In the genomic region with DNA sequence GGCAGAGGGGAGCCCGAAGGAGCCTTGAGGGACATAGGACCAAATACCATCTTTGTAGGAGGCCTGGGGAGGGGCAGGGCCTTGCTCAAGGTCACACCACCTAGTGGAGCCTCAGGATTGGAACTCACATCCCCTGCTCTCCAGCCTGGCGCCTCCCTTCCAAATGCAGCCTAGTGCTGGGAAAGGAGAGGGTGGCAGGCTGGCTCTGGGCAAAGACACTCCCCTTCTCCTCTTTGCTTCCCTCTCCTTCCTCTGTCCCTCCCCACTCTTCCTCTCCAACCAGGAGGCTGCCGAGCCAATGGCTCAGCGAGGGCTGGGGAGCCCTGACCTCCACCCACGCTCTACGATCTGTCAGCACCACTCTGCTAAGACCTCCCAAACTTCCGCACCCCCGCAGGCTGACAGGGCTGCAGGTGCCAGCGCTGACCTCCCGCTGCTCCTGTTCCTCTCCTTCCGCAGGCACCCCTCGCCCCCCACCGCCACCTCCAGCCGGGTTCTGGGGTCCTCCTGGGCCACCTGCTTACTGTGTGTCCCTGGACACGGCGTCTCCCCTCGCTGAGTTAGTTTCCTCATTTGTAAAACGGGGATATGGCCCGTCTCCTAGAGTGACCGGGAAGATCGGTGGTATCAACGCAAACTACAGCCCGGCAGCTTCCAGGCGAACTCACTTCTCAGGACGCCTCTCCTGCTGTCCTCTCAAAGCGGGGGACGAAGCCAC, we compare ENCODE assay signal across 1 cellular context.
TF ChIP-seq lines count a peak whose summit lies in the region.

No MANE protein-coding gene starts in this region.

TF ChIP-seq in HepG2, 621 proteins besides CTCF, POLR2A, EP300 and RAD21 (continued from another document and continues in another):
- TF ChIP-seq ZNF772 (CRISPR knock-in tag; IDR thresholded peaks at IDR 0.05): no peak; the same call in 1 of the 2 replicates
- no peak for TF ChIP-seq ZNF577 (CRISPR knock-in tag; IDR thresholded peaks at IDR 0.05; ENCODE audit: borderline replicate concordance, low read depth)
- no peak for TF ChIP-seq HNRNPK (IDR thresholded peaks at IDR 0.05; ENCODE audit: low read depth, low read length, poor library complexity, severe bottlenecking)
- TF ChIP-seq, protein P1, sequence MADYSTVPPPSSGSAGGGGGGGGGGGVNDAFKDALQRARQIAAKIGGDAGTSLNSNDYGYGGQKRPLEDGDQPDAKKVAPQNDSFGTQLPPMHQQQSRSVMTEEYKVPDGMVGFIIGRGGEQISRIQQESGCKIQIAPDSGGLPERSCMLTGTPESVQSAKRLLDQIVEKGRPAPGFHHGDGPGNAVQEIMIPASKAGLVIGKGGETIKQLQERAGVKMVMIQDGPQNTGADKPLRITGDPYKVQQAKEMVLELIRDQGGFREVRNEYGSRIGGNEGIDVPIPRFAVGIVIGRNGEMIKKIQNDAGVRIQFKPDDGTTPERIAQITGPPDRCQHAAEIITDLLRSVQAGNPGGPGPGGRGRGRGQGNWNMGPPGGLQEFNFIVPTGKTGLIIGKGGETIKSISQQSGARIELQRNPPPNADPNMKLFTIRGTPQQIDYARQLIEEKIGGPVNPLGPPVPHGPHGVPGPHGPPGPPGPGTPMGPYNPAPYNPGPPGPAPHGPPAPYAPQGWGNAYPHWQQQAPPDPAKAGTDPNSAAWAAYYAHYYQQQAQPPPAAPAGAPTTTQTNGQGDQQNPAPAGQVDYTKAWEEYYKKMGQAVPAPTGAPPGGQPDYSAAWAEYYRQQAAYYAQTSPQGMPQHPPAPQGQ (CRISPR knock-in tag; IDR thresholded peaks at IDR 0.05; ENCODE audit: borderline replicate concordance): no peak
- no peak for TF ChIP-seq MED13 (CRISPR knock-in tag; IDR thresholded peaks at IDR 0.05)
- TF ChIP-seq, protein P2, sequence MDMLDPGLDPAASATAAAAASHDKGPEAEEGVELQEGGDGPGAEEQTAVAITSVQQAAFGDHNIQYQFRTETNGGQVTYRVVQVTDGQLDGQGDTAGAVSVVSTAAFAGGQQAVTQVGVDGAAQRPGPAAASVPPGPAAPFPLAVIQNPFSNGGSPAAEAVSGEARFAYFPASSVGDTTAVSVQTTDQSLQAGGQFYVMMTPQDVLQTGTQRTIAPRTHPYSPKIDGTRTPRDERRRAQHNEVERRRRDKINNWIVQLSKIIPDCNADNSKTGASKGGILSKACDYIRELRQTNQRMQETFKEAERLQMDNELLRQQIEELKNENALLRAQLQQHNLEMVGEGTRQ (IDR thresholded peaks at IDR 0.05; ENCODE audit: low read depth, low read length): no peak
- TF ChIP-seq, protein P2 (CRISPR knock-in tag; IDR thresholded peaks at IDR 0.05; ENCODE audit: borderline replicate concordance): no peak
- no peak for TF ChIP-seq ZKSCAN1 (IDR thresholded peaks at IDR 0.05; ENCODE audit: low read length)
- no peak; the same call in 1 of the 2 replicates for TF ChIP-seq ZSCAN25 (CRISPR knock-in tag; IDR thresholded peaks at IDR 0.05)
- TF ChIP-seq DPF2 (CRISPR knock-in tag; IDR thresholded peaks at IDR 0.05; ENCODE audit: borderline replicate concordance, low read depth): no peak
- TF ChIP-seq ZNF292 (CRISPR knock-in tag; IDR thresholded peaks at IDR 0.05; ENCODE audit: borderline replicate concordance, low read depth): peak; percentile 65; the same call in 1 of the 2 replicates
- no peak for TF ChIP-seq ZNF253 (CRISPR knock-in tag; IDR thresholded peaks at IDR 0.05; ENCODE audit: borderline replicate concordance)
- TF ChIP-seq TSC22D2 (CRISPR knock-in tag; IDR thresholded peaks at IDR 0.05; ENCODE audit: borderline replicate concordance): no peak
- TF ChIP-seq KAT8 (CRISPR knock-in tag; IDR thresholded peaks at IDR 0.05): no peak; the same call in 1 of the 2 replicates
- TF ChIP-seq REL (CRISPR knock-in tag; conservative IDR thresholded peaks at IDR 0.05): no peak
- TF ChIP-seq, protein P3, sequence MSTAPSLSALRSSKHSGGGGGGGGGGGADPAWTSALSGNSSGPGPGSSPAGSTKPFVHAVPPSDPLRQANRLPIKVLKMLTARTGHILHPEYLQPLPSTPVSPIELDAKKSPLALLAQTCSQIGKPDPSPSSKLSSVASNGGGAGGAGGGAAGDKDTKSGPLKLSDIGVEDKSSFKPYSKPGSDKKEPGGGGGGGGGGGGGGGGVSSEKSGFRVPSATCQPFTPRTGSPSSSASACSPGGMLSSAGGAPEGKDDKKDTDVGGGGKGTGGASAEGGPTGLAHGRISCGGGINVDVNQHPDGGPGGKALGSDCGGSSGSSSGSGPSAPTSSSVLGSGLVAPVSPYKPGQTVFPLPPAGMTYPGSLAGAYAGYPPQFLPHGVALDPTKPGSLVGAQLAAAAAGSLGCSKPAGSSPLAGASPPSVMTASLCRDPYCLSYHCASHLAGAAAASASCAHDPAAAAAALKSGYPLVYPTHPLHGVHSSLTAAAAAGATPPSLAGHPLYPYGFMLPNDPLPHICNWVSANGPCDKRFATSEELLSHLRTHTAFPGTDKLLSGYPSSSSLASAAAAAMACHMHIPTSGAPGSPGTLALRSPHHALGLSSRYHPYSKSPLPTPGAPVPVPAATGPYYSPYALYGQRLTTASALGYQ (CRISPR knock-in tag; IDR thresholded peaks at IDR 0.05): no peak
- TF ChIP-seq, protein P4, sequence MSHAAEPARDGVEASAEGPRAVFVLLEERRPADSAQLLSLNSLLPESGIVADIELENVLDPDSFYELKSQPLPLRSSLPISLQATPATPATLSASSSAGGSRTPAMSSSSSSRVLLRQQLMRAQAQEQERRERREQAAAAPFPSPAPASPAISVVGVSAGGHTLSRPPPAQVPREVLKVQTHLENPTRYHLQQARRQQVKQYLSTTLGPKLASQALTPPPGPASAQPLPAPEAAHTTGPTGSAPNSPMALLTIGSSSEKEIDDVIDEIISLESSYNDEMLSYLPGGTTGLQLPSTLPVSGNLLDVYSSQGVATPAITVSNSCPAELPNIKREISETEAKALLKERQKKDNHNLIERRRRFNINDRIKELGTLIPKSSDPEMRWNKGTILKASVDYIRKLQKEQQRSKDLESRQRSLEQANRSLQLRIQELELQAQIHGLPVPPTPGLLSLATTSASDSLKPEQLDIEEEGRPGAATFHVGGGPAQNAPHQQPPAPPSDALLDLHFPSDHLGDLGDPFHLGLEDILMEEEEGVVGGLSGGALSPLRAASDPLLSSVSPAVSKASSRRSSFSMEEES (CRISPR knock-in tag; IDR thresholded peaks at IDR 0.05): no peak
- TF ChIP-seq ZEB1 (IDR thresholded peaks at IDR 0.05; ENCODE audit: insufficient replicate concordance, low read depth): no peak
- no peak for TF ChIP-seq ZNF773 (CRISPR knock-in tag; IDR thresholded peaks at IDR 0.05; ENCODE audit: borderline replicate concordance)
- TF ChIP-seq FOXK2 (IDR thresholded peaks at IDR 0.05): no peak
- no peak; the same call in 1 of the 2 replicates for TF ChIP-seq TGIF2 (CRISPR knock-in tag; IDR thresholded peaks at IDR 0.05)
- no peak for TF ChIP-seq PPARG (CRISPR knock-in tag; conservative IDR thresholded peaks at IDR 0.05)
- TF ChIP-seq ZNF331 (CRISPR knock-in tag; IDR thresholded peaks at IDR 0.05): peak; percentile 20; the same call in 1 of the 2 replicates
- TF ChIP-seq ZNF775 (CRISPR knock-in tag; IDR thresholded peaks at IDR 0.05; ENCODE audit: borderline replicate concordance): no peak
- no peak for TF ChIP-seq ZNF550 (CRISPR knock-in tag; IDR thresholded peaks at IDR 0.05; ENCODE audit: borderline replicate concordance)
- no peak for TF ChIP-seq ZNF10 (CRISPR knock-in tag; IDR thresholded peaks at IDR 0.05; ENCODE audit: borderline replicate concordance, low read depth)
- no peak for TF ChIP-seq SAFB2 (CRISPR knock-in tag; IDR thresholded peaks at IDR 0.05; ENCODE audit: borderline replicate concordance, low read depth)
- TF ChIP-seq SETDB1 (CRISPR knock-in tag; IDR thresholded peaks at IDR 0.05; ENCODE audit: borderline replicate concordance): no peak
- TF ChIP-seq MBD4 (IDR thresholded peaks at IDR 0.05; ENCODE audit: borderline replicate concordance, low read length): no peak
- TF ChIP-seq, protein P5, sequence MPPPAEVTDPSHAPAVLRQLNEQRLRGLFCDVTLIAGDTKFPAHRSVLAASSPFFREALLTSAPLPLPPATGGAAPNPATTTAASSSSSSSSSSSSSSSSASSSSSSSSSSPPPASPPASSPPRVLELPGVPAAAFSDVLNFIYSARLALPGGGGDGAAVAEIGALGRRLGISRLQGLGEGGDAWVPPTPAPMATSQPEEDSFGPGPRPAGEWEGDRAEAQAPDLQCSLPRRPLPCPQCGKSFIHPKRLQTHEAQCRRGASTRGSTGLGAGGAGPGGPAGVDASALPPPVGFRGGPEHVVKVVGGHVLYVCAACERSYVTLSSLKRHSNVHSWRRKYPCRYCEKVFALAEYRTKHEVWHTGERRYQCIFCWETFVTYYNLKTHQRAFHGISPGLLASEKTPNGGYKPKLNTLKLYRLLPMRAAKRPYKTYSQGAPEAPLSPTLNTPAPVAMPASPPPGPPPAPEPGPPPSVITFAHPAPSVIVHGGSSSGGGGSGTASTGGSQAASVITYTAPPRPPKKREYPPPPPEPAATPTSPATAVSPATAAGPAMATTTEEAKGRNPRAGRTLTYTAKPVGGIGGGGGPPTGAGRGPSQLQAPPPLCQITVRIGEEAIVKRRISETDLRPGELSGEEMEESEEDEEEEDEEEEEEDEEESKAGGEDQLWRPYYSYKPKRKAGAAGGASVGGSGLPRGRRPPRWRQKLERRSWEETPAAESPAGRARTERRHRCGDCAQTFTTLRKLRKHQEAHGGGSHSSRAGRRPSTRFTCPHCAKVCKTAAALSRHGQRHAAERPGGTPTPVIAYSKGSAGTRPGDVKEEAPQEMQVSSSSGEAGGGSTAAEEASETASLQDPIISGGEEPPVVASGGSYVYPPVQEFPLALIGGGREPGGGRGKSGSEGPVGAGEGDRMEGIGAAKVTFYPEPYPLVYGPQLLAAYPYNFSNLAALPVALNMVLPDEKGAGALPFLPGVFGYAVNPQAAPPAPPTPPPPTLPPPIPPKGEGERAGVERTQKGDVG (CRISPR knock-in tag; IDR thresholded peaks at IDR 0.05; ENCODE audit: borderline replicate concordance): 0 out of 2 replicates have a peak, but pooled peaks have one; percentile 19
- peak; percentile 51 for TF ChIP-seq ZNF883 (CRISPR knock-in tag; IDR thresholded peaks at IDR 0.05; ENCODE audit: not compliant biosample characterization)
- TF ChIP-seq THYN1 (CRISPR knock-in tag; IDR thresholded peaks at IDR 0.05; ENCODE audit: borderline replicate concordance, low read depth): no peak
- TF ChIP-seq ZNF329 (CRISPR knock-in tag; IDR thresholded peaks at IDR 0.05; ENCODE audit: low read depth): no peak
- TF ChIP-seq, protein P6, sequence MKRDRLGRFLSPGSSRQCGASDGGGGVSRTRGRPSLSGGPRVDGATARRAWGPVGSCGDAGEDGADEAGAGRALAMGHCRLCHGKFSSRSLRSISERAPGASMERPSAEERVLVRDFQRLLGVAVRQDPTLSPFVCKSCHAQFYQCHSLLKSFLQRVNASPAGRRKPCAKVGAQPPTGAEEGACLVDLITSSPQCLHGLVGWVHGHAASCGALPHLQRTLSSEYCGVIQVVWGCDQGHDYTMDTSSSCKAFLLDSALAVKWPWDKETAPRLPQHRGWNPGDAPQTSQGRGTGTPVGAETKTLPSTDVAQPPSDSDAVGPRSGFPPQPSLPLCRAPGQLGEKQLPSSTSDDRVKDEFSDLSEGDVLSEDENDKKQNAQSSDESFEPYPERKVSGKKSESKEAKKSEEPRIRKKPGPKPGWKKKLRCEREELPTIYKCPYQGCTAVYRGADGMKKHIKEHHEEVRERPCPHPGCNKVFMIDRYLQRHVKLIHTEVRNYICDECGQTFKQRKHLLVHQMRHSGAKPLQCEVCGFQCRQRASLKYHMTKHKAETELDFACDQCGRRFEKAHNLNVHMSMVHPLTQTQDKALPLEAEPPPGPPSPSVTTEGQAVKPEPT (CRISPR knock-in tag; IDR thresholded peaks at IDR 0.05; ENCODE audit: low read depth): no peak
- no peak for TF ChIP-seq NCOA5 (CRISPR knock-in tag; IDR thresholded peaks at IDR 0.05)
- no peak for TF ChIP-seq TAF15 (IDR thresholded peaks at IDR 0.05; ENCODE audit: low read depth, low read length, poor library complexity, severe bottlenecking)
- TF ChIP-seq, protein P7, sequence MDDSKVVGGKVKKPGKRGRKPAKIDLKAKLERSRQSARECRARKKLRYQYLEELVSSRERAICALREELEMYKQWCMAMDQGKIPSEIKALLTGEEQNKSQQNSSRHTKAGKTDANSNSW (CRISPR knock-in tag; IDR thresholded peaks at IDR 0.05; ENCODE audit: borderline replicate concordance): no peak
- TF ChIP-seq GABPA (IDR thresholded peaks at IDR 0.05; ENCODE audit: low read depth, low read length): no peak
- TF ChIP-seq GABPA (CRISPR knock-in tag; IDR thresholded peaks at IDR 0.05; ENCODE audit: low read depth): no peak
- no peak for TF ChIP-seq HOXA7 (CRISPR knock-in tag; IDR thresholded peaks at IDR 0.05)
- no peak for TF ChIP-seq MATR3 (CRISPR knock-in tag; IDR thresholded peaks at IDR 0.05)
- TF ChIP-seq CC2D1A (CRISPR knock-in tag; IDR thresholded peaks at IDR 0.05): no peak
- TF ChIP-seq RORA (CRISPR knock-in tag; IDR thresholded peaks at IDR 0.05): no peak
- peak; percentile 81 for TF ChIP-seq HNRNPL (IDR thresholded peaks at IDR 0.05; ENCODE audit: low read depth, low read length)
- no peak for TF ChIP-seq KMT2B (CRISPR knock-in tag; IDR thresholded peaks at IDR 0.05)
- TF ChIP-seq GFI1 (CRISPR knock-in tag; IDR thresholded peaks at IDR 0.05; ENCODE audit: borderline replicate concordance): no peak
- TF ChIP-seq, protein P8, sequence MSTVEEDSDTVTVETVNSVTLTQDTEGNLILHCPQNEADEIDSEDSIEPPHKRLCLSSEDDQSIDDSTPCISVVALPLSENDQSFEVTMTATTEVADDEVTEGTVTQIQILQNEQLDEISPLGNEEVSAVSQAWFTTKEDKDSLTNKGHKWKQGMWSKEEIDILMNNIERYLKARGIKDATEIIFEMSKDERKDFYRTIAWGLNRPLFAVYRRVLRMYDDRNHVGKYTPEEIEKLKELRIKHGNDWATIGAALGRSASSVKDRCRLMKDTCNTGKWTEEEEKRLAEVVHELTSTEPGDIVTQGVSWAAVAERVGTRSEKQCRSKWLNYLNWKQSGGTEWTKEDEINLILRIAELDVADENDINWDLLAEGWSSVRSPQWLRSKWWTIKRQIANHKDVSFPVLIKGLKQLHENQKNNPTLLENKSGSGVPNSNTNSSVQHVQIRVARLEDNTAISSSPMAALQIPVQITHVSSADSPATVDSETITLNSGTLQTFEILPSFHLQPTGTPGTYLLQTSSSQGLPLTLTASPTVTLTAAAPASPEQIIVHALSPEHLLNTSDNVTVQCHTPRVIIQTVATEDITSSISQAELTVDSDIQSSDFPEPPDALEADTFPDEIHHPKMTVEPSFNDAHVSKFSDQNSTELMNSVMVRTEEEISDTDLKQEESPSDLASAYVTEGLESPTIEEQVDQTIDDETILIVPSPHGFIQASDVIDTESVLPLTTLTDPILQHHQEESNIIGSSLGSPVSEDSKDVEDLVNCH (CRISPR knock-in tag; IDR thresholded peaks at IDR 0.05): no peak
- no peak for TF ChIP-seq CBFB (CRISPR knock-in tag; IDR thresholded peaks at IDR 0.05)
- TF ChIP-seq ZNF737 (CRISPR knock-in tag; IDR thresholded peaks at IDR 0.05; ENCODE audit: borderline replicate concordance): no peak
- TF ChIP-seq ZNF569 (CRISPR knock-in tag; IDR thresholded peaks at IDR 0.05; ENCODE audit: borderline replicate concordance): no peak
- no peak for TF ChIP-seq ZNF616 (CRISPR knock-in tag; IDR thresholded peaks at IDR 0.05; ENCODE audit: low read depth)
- TF ChIP-seq JDP2 (CRISPR knock-in tag; IDR thresholded peaks at IDR 0.05; ENCODE audit: borderline replicate concordance): no peak
- TF ChIP-seq ZNF598 (CRISPR knock-in tag; IDR thresholded peaks at IDR 0.05; ENCODE audit: borderline replicate concordance): no peak
